In the genomic region with DNA sequence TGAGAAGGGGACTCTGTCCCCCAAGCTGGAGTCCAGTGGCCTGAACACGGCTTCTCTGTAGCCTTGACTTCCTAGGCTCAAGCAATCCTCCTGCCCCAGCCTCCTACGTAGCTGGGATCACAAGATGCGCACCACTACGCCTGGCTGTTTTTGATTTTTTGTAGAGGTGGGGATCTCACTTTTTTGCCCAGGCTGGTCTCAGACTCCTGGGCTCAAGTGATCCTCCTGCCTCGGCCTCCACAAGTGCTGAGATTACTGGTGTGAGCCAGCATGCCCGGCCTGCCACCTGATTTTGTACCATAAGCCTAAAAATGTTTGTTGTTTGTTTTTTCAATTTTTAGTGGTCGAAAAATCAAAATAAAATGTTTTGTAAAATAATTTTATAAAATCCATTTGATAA, we compare ENCODE assay signal across 20 cellular contexts. TPM values are rescaled to one million over a fixed set of nuclear protein-coding genes. Genes with fewer than 3 reads are reported as not detected.
DNase-seq lines count a peak whose midpoint lies in the region; ATAC-seq, FAIRE-seq and TF ChIP-seq lines count a peak whose summit lies in the region.
"Had no signal": no experiment of that assay in that cellular context is flagged by ENCODE, and none has a peak within 500 bp of the region (broad histone marks: within the 10 kb centered on the region; RNA-seq: fewer than 3 reads in every experiment).

No MANE protein-coding gene starts in this region.

- no peak for FAIRE-seq in HepG2 (lab: Jason Lieb, UNC)
- peak; percentile 70 for FAIRE-seq in endometrium (lab: Jason Lieb, UNC)
- peak; percentile 69 for FAIRE-seq in kidney (lab: Jason Lieb, UNC)
- FAIRE-seq: A549, GM12892 had no signal

- H3K9me2 ChIP-seq in MM.1S (replicated peaks; ENCODE audit: insufficient read depth, low read length): no peaks in the 10 kb centered on the region

- WGBS in HepG2 (ENCODE audit: low lambda C conversion rate): 98% methylated on average over 7 of the region's 7 CpGs
- 100% methylated on average over 6 of the region's 7 CpGs for WGBS in right lobe of liver (ENCODE audit: insufficient coverage, low coverage, low lambda C conversion rate, missing lambda C conversion rate)

- H3K9me3 ChIP-seq in HepG2 (ENCODE audit: low read length) (no peaks in the 10 kb centered on the region), right lobe of liver (no peaks in the 10 kb centered on the region), kidney (ENCODE audit: control insufficient read depth in 1 of 2, low read length in 2 of 2) (no peaks in the 10 kb centered on the region), MM.1S (replicated peaks; ENCODE audit: insufficient read depth, low read length) (no peaks in the 10 kb centered on the region)
- H3K9me3 ChIP-seq: A549, BE2C had no signal

- POLR2A ChIA-PET in HepG2 (lab: Yijun Ruan, JAX): no interaction called here

- no peak for TF ChIP-seq CTCF in HepG2 (CRISPR knock-in tag; IDR thresholded peaks at IDR 0.05)
- TF ChIP-seq CTCF in right lobe of liver (IDR thresholded peaks at IDR 0.05): no peak
- TF ChIP-seq CTCF in kidney (IDR thresholded peaks at IDR 0.05; ENCODE audit: borderline replicate concordance, extremely low read depth, insufficient read depth): no peak
- no peak for TF ChIP-seq CTCF in MM.1S (IDR thresholded peaks at IDR 0.05; ENCODE audit: low read length)

- H3K36me3 ChIP-seq in HepG2 (replicated peaks in 1 of 2; ENCODE audit: control insufficient read depth in 1 of 2, insufficient read depth in 2 of 2, low read length in 2 of 2) (peaks cover 0 to 4% of the 10 kb centered on the region in 2 experiments; a peak in 3 of 5 replicates), right lobe of liver (no peaks in the 10 kb centered on the region), kidney (ENCODE audit: control insufficient read depth in 1 of 2, insufficient read depth in 2 of 2, low read length in 2 of 2) (peaks cover 0 to 3% of the 10 kb centered on the region in 2 donors), MM.1S (replicated peaks; ENCODE audit: insufficient read depth, low read length) (0 out of 2 replicates have a peak, but pooled peaks cover 1% of the 10 kb centered on the region)
- H3K36me3 ChIP-seq: BE2C had no signal

- no peak overlapping the region for H3K27ac ChIP-seq in HepG2 (ENCODE audit: extremely low read length, insufficient read depth, low read length)
- no peak overlapping the region for H3K27ac ChIP-seq in right lobe of liver
- no peak overlapping the region for H3K27ac ChIP-seq in kidney (ENCODE audit: low read depth in 2 of 2, low read length in 2 of 2)
- H3K27ac ChIP-seq in MM.1S (ENCODE audit: low read length): no peak overlapping the region
- H3K27ac ChIP-seq: A549; BLaER1 treated with 17β-estradiol and CSF1 and Interleukin-3, amounts not matched to agents 10 nM and 100 nM had no signal

- H3K4me1 ChIP-seq in HepG2 (ENCODE audit: insufficient read depth, low read length): no peaks in the 10 kb centered on the region
- peaks cover 0 to 13% (median 0%) of the 10 kb centered on the region in 4 donors for H3K4me1 ChIP-seq in right lobe of liver
- peaks cover 0 to 5% of the 10 kb centered on the region in 2 donors for H3K4me1 ChIP-seq in kidney (ENCODE audit: control insufficient read depth in 1 of 2, insufficient read depth in 1 of 2, low read depth in 1 of 2, low read length in 2 of 2)
- H3K4me1 ChIP-seq in MM.1S (ENCODE audit: low read length): no peaks in the 10 kb centered on the region
- H3K4me1 ChIP-seq: BE2C had no signal

- H3K79me2 ChIP-seq in HepG2 (ENCODE audit: insufficient read depth, low read length) (peaks cover 91% of the 10 kb centered on the region), MM.1S (ENCODE audit: low read length) (peaks cover 100% of the 10 kb centered on the region)

- DNase-seq in HepG2 (ENCODE audit: low spot score): no peak
- no peak for DNase-seq in right lobe of liver
- DNase-seq in kidney: no peak
- DNase-seq in activated CD8-positive, alpha-beta memory T cell treated with anti-CD3 and anti-CD28 coated beads, Interleukin-2, amount 50 U/mL, for 48 hours: no peak
- no peak for DNase-seq in MM.1S
- DNase-seq: 8988T; ACHN; AML-193; BE2C; CD4-positive, alpha-beta T cell; CD8-positive, alpha-beta memory T cell; DMS53; DMS79 treated with DMSO at 0.1 percent for 48 hours; GOT3; HCEC 1CT had no signal

- BruUV-seq in HepG2 (replicated peaks; lab: Mats Ljungman, UMichigan): no TSS peak

- no peak for TF ChIP-seq RAD21 in HepG2 (CRISPR knock-in tag; IDR thresholded peaks at IDR 0.05)

- in situ Hi-C loops in HepG2 (cut with HindIII; ENCODE audit: extremely low pct_ligation_motif_present, low pct_unique_long_range_greater_than_20kb): no loop called here

- H3K9ac ChIP-seq in HepG2 (ENCODE audit: insufficient read depth, low read depth, low read length) (no peak overlapping the region), kidney (ENCODE audit: low read length in 2 of 2) (no peak overlapping the region), MM.1S (ENCODE audit: low read length) (no peak overlapping the region)
- H3K9ac ChIP-seq: BLaER1 treated with 17β-estradiol and CSF1 and Interleukin-3, amounts not matched to agents 10 nM and 100 nM had no signal

- H2AFZ ChIP-seq in HepG2 (ENCODE audit: low read length) (no peak overlapping the region), MM.1S (ENCODE audit: low read length) (no peak overlapping the region)

- TF ChIP-seq EP300 in HepG2 (IDR thresholded peaks at IDR 0.05; ENCODE audit: low read depth in 2 of 2, low read length in 2 of 2) (no peak), HepG2 (CRISPR knock-in tag; IDR thresholded peaks at IDR 0.05; ENCODE audit: borderline replicate concordance) (no peak)

- CTCF ChIA-PET in HepG2 (lab: Yijun Ruan, JAX; ENCODE audit: low intra/inter-chr PET ratio, low total read pairs): no interaction called here

- no peaks in the 10 kb centered on the region for H3F3A ChIP-seq in MM.1S (ENCODE audit: insufficient read depth, low read length)

- H4K20me1 ChIP-seq in HepG2 (ENCODE audit: insufficient read depth, low read length) (peaks cover 37% of the 10 kb centered on the region; the same call in 1 of the 2 replicates), MM.1S (ENCODE audit: insufficient read depth, low read length) (peaks cover 81% of the 10 kb centered on the region)

- H3K27me3 ChIP-seq in HepG2 (ENCODE audit: control insufficient read depth in 1 of 2, insufficient read depth in 2 of 2, low read length in 2 of 2): no peaks in the 10 kb centered on the region
- no peaks in the 10 kb centered on the region for H3K27me3 ChIP-seq in right lobe of liver
- no peaks in the 10 kb centered on the region for H3K27me3 ChIP-seq in MM.1S (replicated peaks; ENCODE audit: insufficient read depth, low read length)
- H3K27me3 ChIP-seq: BE2C; BLaER1 treated with 17β-estradiol and CSF1 and Interleukin-3, amounts not matched to agents 10 nM and 100 nM had no signal

- TF ChIP-seq POLR2A in HepG2 (IDR thresholded peaks at IDR 0.05; ENCODE audit: insufficient read depth in 1 of 2, low read depth in 2 of 2, low read length in 2 of 2) (no peak), right lobe of liver (IDR thresholded peaks at IDR 0.05) (no peak)

- ATAC-seq in HepG2 (no peak), right lobe of liver (no peak), HG03457 (IDR thresholded peaks at IDR 0.05; ENCODE audit: unreplicated experiment) (no peak)

- no peak overlapping the region for H3K4me3 ChIP-seq in HepG2 (replicated peaks in 1 of 3; ENCODE audit: insufficient read depth in 1 of 3, low read depth in 2 of 3, low read length in 3 of 3)
- no peak overlapping the region for H3K4me3 ChIP-seq in right lobe of liver
- H3K4me3 ChIP-seq in kidney (ENCODE audit: low read length in 2 of 2): no peak overlapping the region
- no peak overlapping the region for H3K4me3 ChIP-seq in MM.1S (ENCODE audit: low read length)
- H3K4me3 ChIP-seq: A549; BLaER1 treated with 17β-estradiol and CSF1 and Interleukin-3, amounts not matched to agents 10 nM and 100 nM had no signal

- intact Hi-C loops in HepG2 (cut with micrococcal nuclease; ENCODE audit: unreplicated experiment): no loop called here
- intact Hi-C loops in right lobe of liver (cut with DNase I): no loop called here
- intact Hi-C loops in kidney (cut with DNase I): no loop called here

- H3K4me2 ChIP-seq in HepG2 (ENCODE audit: low read depth, low read length) (no peak overlapping the region), MM.1S (ENCODE audit: low read depth, low read length) (no peak overlapping the region)
- H3K4me2 ChIP-seq: A549; BLaER1 treated with 17β-estradiol and CSF1 and Interleukin-3, amounts not matched to agents 10 nM and 100 nM had no signal

RNA-seq across cellular contexts. Expression of a gene that starts 19.2 kb away (rescaled TPM):
- total RNA-seq in HepG2 (2016; rRNA removed; fragmentation: Illumina TruSeq; extraction: Trizol) (64.9 and 93.8 TPM in 2 replicates), right lobe of liver (10 to 100 TPM; 32.6 to 69.9 (median 42.2) TPM), kidney (125 TPM)
- total RNA-seq in HepG2 (2016; cell fraction: cytosol; rRNA removed; fragmentation: Illumina TruSeq; extraction: Trizol; ENCODE audit: low read depth): 25.0 and 28.0 TPM in 2 replicates
- total RNA-seq in HepG2 (2016; cell fraction: insoluble cytoplasmic fraction; rRNA removed; fragmentation: Illumina TruSeq; extraction: Trizol): 64.0 and 82.0 TPM in 2 replicates
- 28.1 and 42.3 TPM in 2 replicates for total RNA-seq in HepG2 (2016; cell fraction: membrane; rRNA removed; fragmentation: Illumina TruSeq; extraction: Trizol)
- 32.7 and 40.0 TPM in 2 replicates for total RNA-seq in HepG2 (2016; cell fraction: nucleus; rRNA removed; fragmentation: Illumina TruSeq; extraction: Trizol)
- polyA plus RNA-seq in HepG2 (2011; rRNA removed) (35.9 and 46.0 TPM in 2 replicates), kidney (ENCODE audit: insufficient read depth, low read depth, low replicate concordance) (46.7 TPM)
- 20.0 and 28.0 TPM in 2 replicates for polyA plus RNA-seq in HepG2 (2011; cell fraction: cytosol; rRNA removed)
- polyA plus RNA-seq in HepG2 (2011; cell fraction: nucleus; rRNA removed): 20.1 and 28.1 TPM in 2 replicates
- 59.7 and 61.2 TPM in 2 replicates for polyA plus RNA-seq in HepG2 (2012)
- polyA plus RNA-seq in HepG2 (2016; cell fraction: cytosol; fragmentation: Illumina TruSeq; extraction: Trizol; ENCODE audit: low read depth): 15.1 and 21.5 TPM in 2 replicates
- polyA plus RNA-seq in HepG2 (2016; cell fraction: insoluble cytoplasmic fraction; fragmentation: Illumina TruSeq; extraction: Trizol; ENCODE audit: low read depth): 80.8 and 92.4 TPM in 2 replicates
- 21.9 and 31.1 TPM in 2 replicates for polyA plus RNA-seq in HepG2 (2016; cell fraction: membrane; fragmentation: Illumina TruSeq; extraction: Trizol; ENCODE audit: low read depth)
- 58.0 and 61.2 TPM in 2 replicates for polyA plus RNA-seq in HepG2 (2016; cell fraction: nucleus; fragmentation: Illumina TruSeq; extraction: Trizol; ENCODE audit: insufficient read depth, low read depth)
- polyA minus RNA-seq in HepG2 (2011; rRNA and poly(A)+ RNA removed; ENCODE audit: low replicate concordance): 45.1 and 73.6 TPM in 2 replicates
- 28.9 and 44.8 TPM in 2 replicates for polyA minus RNA-seq in HepG2 (2011; cell fraction: cytosol; rRNA and poly(A)+ RNA removed)
- polyA minus RNA-seq in HepG2 (2011; cell fraction: nucleus; rRNA and poly(A)+ RNA removed): 38.7 and 39.8 TPM in 2 replicates
